In genomic region chr16:11250786-11251524, GRCh38 we compare ENCODE assay signal across 11 cellular contexts. TPM values are rescaled to one million over a fixed set of nuclear protein-coding genes. Genes with fewer than 3 reads are reported as not detected.
DNase-seq lines count a peak whose midpoint lies in the region; TF ChIP-seq lines count a peak whose summit lies in the region.
"Had no signal": no experiment of that assay in that cellular context is flagged by ENCODE, and none has a peak within 500 bp of the region (broad histone marks: within the 10 kb centered on the region; RNA-seq: fewer than 3 reads in every experiment).

No MANE protein-coding gene starts in this region.

- H3K4me1 Mint-ChIP-seq in activated naive CD4-positive, alpha-beta T cell treated with anti-CD3 and anti-CD28 coated beads, Interleukin-2, amount 50 U/mL, for 24 hours, result peaks cover 31% of the 10 kb centered on the region
- peaks cover 42% of the 10 kb centered on the region for H3K4me1 Mint-ChIP-seq in activated T-helper 2 cell treated with anti-CD3 and anti-CD28 coated beads, Interferon-gamma antibody, Interleukin-2, Interleukin-4, amounts not matched to agents 10 μg/mL and 5 μg/mL and 100 μg/mL, durations not matched to agents 14 hours and 24 hours and 36 hours (ENCODE audit: low read depth)
- peaks cover 29% of the 10 kb centered on the region for H3K4me1 Mint-ChIP-seq in type B pancreatic cell (ENCODE audit: unreplicated experiment)

- no peak for DNase-seq in activated naive CD4-positive, alpha-beta T cell treated with anti-CD3 and anti-CD28 coated beads, Interleukin-2, amount 50 U/mL, for 16 hours
- no peak for DNase-seq in activated T-helper 2 cell treated with anti-CD3 and anti-CD28 coated beads, Interferon-gamma antibody, Interleukin-2, Interleukin-4, amounts not matched to agents 10 μg/mL and 5 μg/mL and 100 μg/mL, durations not matched to agents 14 hours and 24 hours and 36 hours (ENCODE audit: low spot score)
- DNase-seq in type B pancreatic cell (ENCODE audit: extremely low spot score, unreplicated experiment), result no peak
- no peak for DNase-seq in NCI-H1930 (lab: John Stamatoyannopoulos, UW)
- DNase-seq in activated CD4-positive, CD25-positive, alpha-beta regulatory T cell treated with anti-CD3 and anti-CD28 coated beads, Interleukin-2, amount 50 U/mL, for 72 hours, result no peak
- DNase-seq: islet precursor cell, midbrain had no signal

- H3K36me3 Mint-ChIP-seq in activated naive CD4-positive, alpha-beta T cell treated with anti-CD3 and anti-CD28 coated beads, Interleukin-2, amount 50 U/mL, for 24 hours, result peaks cover 19% of the 10 kb centered on the region
- peaks cover 82% of the 10 kb centered on the region for H3K36me3 Mint-ChIP-seq in activated T-helper 2 cell treated with anti-CD3 and anti-CD28 coated beads, Interferon-gamma antibody, Interleukin-2, Interleukin-4, amounts not matched to agents 10 μg/mL and 5 μg/mL and 100 μg/mL, durations not matched to agents 14 hours and 24 hours and 36 hours (ENCODE audit: low read depth)
- H3K36me3 Mint-ChIP-seq in type B pancreatic cell, result peaks cover 4% of the 10 kb centered on the region

- intact Hi-C loops in activated T-helper 2 cell treated with anti-CD3 and anti-CD28 coated beads, Interferon-gamma antibody, Interleukin-2, Interleukin-4, amounts not matched to agents 10 μg/mL and 5 μg/mL and 100 μg/mL, durations not matched to agents 14 hours and 24 hours and 36 hours (cut with micrococcal nuclease), result loop anchor here (10.0 kb wide), 2 partner anchors 376 to 544 kb away; partner anchors contain the start of genes CIITA and ZC3H7A

- H3K27ac Mint-ChIP-seq in activated naive CD4-positive, alpha-beta T cell treated with anti-CD3 and anti-CD28 coated beads, Interleukin-2, amount 50 U/mL, for 24 hours, result peak overlapping the region; percentile 100
- peak overlapping the region; percentile 91 for H3K27ac Mint-ChIP-seq in activated T-helper 2 cell treated with anti-CD3 and anti-CD28 coated beads, Interferon-gamma antibody, Interleukin-2, Interleukin-4, amounts not matched to agents 10 μg/mL and 5 μg/mL and 100 μg/mL, durations not matched to agents 14 hours and 24 hours and 36 hours
- H3K27ac Mint-ChIP-seq in type B pancreatic cell, result peak overlapping the region; percentile 32

- H3K9me3 Mint-ChIP-seq in activated naive CD4-positive, alpha-beta T cell treated with anti-CD3 and anti-CD28 coated beads, Interleukin-2, amount 50 U/mL, for 24 hours, result no peaks in the 10 kb centered on the region
- no peaks in the 10 kb centered on the region for H3K9me3 Mint-ChIP-seq in activated T-helper 2 cell treated with anti-CD3 and anti-CD28 coated beads, Interferon-gamma antibody, Interleukin-2, Interleukin-4, amounts not matched to agents 10 μg/mL and 5 μg/mL and 100 μg/mL, durations not matched to agents 14 hours and 24 hours and 36 hours
- H3K9me3 Mint-ChIP-seq in type B pancreatic cell, result peaks cover 3% of the 10 kb centered on the region

- no peak overlapping the region for H3K4me3 Mint-ChIP-seq in activated naive CD4-positive, alpha-beta T cell treated with anti-CD3 and anti-CD28 coated beads, Interleukin-2, amount 50 U/mL, for 24 hours
- H3K4me3 Mint-ChIP-seq in activated T-helper 2 cell treated with anti-CD3 and anti-CD28 coated beads, Interferon-gamma antibody, Interleukin-2, Interleukin-4, amounts not matched to agents 10 μg/mL and 5 μg/mL and 100 μg/mL, durations not matched to agents 14 hours and 24 hours and 36 hours (ENCODE audit: low read depth), result peak overlapping the region; percentile 99
- no peak overlapping the region for H3K4me3 Mint-ChIP-seq in type B pancreatic cell

- no peaks in the 10 kb centered on the region for H3K27me3 Mint-ChIP-seq in activated naive CD4-positive, alpha-beta T cell treated with anti-CD3 and anti-CD28 coated beads, Interleukin-2, amount 50 U/mL, for 24 hours
- no peaks in the 10 kb centered on the region for H3K27me3 Mint-ChIP-seq in activated T-helper 2 cell treated with anti-CD3 and anti-CD28 coated beads, Interferon-gamma antibody, Interleukin-2, Interleukin-4, amounts not matched to agents 10 μg/mL and 5 μg/mL and 100 μg/mL, durations not matched to agents 14 hours and 24 hours and 36 hours (ENCODE audit: low read depth)
- no peaks in the 10 kb centered on the region for H3K27me3 Mint-ChIP-seq in type B pancreatic cell

- TF ChIP-seq CTCF in type B pancreatic cell (conservative IDR thresholded peaks at IDR 0.05), result no peak

RNA-seq across cellular contexts. Expression of gene SOCS1, which starts 5.0 kb away (rescaled TPM):
- 217 and 219 TPM in 2 replicates for total RNA-seq in activated T-helper 2 cell treated with anti-CD3 and anti-CD28 coated beads, Interferon-gamma antibody, Interleukin-2, Interleukin-4, amounts not matched to agents 10 μg/mL and 5 μg/mL and 100 μg/mL, durations not matched to agents 14 hours and 24 hours and 36 hours
- 14.5 and 28.6 TPM in 2 replicates for total RNA-seq in type B pancreatic cell (ENCODE audit: low replicate concordance)

RNA-seq across cellular contexts. Expression of gene TNP2, which starts 18.2 kb away (rescaled TPM):
- not detected in 2 replicates for total RNA-seq in activated T-helper 2 cell treated with anti-CD3 and anti-CD28 coated beads, Interferon-gamma antibody, Interleukin-2, Interleukin-4, amounts not matched to agents 10 μg/mL and 5 μg/mL and 100 μg/mL, durations not matched to agents 14 hours and 24 hours and 36 hours
- total RNA-seq in type B pancreatic cell (ENCODE audit: low replicate concordance), result not detected in 2 replicates
- total RNA-seq: ascending aorta, Daoy, frontal cortex had no signal

RNA-seq across cellular contexts. Expression of gene PRM3, which starts 22.5 kb away (rescaled TPM):
- not detected in 2 replicates for total RNA-seq in activated T-helper 2 cell treated with anti-CD3 and anti-CD28 coated beads, Interferon-gamma antibody, Interleukin-2, Interleukin-4, amounts not matched to agents 10 μg/mL and 5 μg/mL and 100 μg/mL, durations not matched to agents 14 hours and 24 hours and 36 hours
- total RNA-seq in type B pancreatic cell (ENCODE audit: low replicate concordance), result not detected in 2 replicates
- total RNA-seq: ascending aorta, Daoy, frontal cortex had no signal

RNA-seq across cellular contexts. Expression of gene PRM2, which starts 25.3 kb away (rescaled TPM):
- total RNA-seq in activated T-helper 2 cell treated with anti-CD3 and anti-CD28 coated beads, Interferon-gamma antibody, Interleukin-2, Interleukin-4, amounts not matched to agents 10 μg/mL and 5 μg/mL and 100 μg/mL, durations not matched to agents 14 hours and 24 hours and 36 hours, result not detected in 2 replicates
- not detected in 2 replicates for total RNA-seq in type B pancreatic cell (ENCODE audit: low replicate concordance)
- total RNA-seq: ascending aorta, Daoy, frontal cortex had no signal

RNA-seq across cellular contexts. Expression of gene PRM1, which starts 30.2 kb away (rescaled TPM):
- not detected in 2 replicates for total RNA-seq in activated T-helper 2 cell treated with anti-CD3 and anti-CD28 coated beads, Interferon-gamma antibody, Interleukin-2, Interleukin-4, amounts not matched to agents 10 μg/mL and 5 μg/mL and 100 μg/mL, durations not matched to agents 14 hours and 24 hours and 36 hours
- not detected in 2 replicates for total RNA-seq in type B pancreatic cell (ENCODE audit: low replicate concordance)
- total RNA-seq: ascending aorta, Daoy, frontal cortex had no signal

Comparison
In these comparisons a context has a peak if more than half of its experiments do, and no peak if none do; other contexts are left out.
1. H3K27ac Mint-ChIP-seq: peak in every context shown above with its lines; median percentile 100 in activated naive CD4-positive, alpha-beta T cell treated with anti-CD3 and anti-CD28 coated beads, Interleukin-2, amount 50 U/mL, for 24 hours; 91 in activated T-helper 2 cell treated with anti-CD3 and anti-CD28 coated beads, Interferon-gamma antibody, Interleukin-2, Interleukin-4, amounts not matched to agents 10 μg/mL and 5 μg/mL and 100 μg/mL, durations not matched to agents 14 hours and 24 hours and 36 hours; 32 in type B pancreatic cell.